Comparison of ENCODE assay signal across 21 cellular contexts in the genomic region with DNA sequence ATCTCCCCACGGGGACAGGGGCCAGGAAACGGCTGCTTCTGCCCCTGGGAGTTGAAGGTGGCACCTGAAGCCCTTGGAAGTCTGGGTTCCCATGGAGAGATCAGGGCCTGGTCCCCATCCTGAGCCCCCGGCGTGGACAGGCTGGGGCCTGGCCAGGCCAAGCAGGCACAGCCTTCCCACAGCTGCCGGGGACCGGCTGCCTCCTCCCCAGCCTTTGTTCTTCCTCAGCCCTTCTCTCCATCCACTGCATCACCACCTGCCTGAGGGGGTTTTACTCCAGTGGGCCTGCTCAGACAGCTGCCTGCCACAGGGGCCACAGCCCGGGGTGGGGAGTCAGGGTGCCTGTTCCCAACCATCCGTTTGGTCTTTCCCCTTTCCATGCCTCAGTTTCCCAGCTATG.
A peak's percentile ranks its signal among the peaks of the same experiment; 100 is the strongest.
DNase-seq lines count a peak whose midpoint lies in the region; ATAC-seq and TF ChIP-seq lines count a peak whose summit lies in the region.
"Had no signal": no experiment of that assay in that cellular context is flagged by ENCODE, and none has a peak within 500 bp of the region (broad histone marks: within the 10 kb centered on the region; RNA-seq: fewer than 3 reads in every experiment).

No MANE protein-coding gene starts in this region.

- H3K27ac ChIP-seq in osteoblast (ENCODE audit: low read depth, low read length) (no peak overlapping the region), gastrocnemius medialis (peak overlapping the region in 3 of 4 donors; percentile 17 to 86 (median 40))
- H3K27ac ChIP-seq: BLaER1 had no signal

- in situ Hi-C loops in gastrocnemius medialis (cut with MboI; ENCODE audit: low sequenced_read_pairs in 4 of 4) = no loop called here

- no peaks in the 10 kb centered on the region for H3K36me3 ChIP-seq in osteoblast (ENCODE audit: insufficient read depth, low read length)
- H3K36me3 ChIP-seq in gastrocnemius medialis = no peaks in the 10 kb centered on the region
- H3K36me3 ChIP-seq: BE2C, BLaER1 had no signal

- H2AFZ ChIP-seq in osteoblast (ENCODE audit: low read length) = no peak overlapping the region

- no peaks in the 10 kb centered on the region for H3K4me1 ChIP-seq in osteoblast (ENCODE audit: insufficient read depth, low read length)
- peaks cover 33 to 47% of the 10 kb centered on the region in 2 donors for H3K4me1 ChIP-seq in gastrocnemius medialis
- H3K4me1 ChIP-seq: BE2C had no signal

- H3K4me3 ChIP-seq in osteoblast (ENCODE audit: insufficient read depth, low read length) (no peak overlapping the region), gastrocnemius medialis (no peak overlapping the region)
- H3K4me3 ChIP-seq: BLaER1, GM12878 had no signal

- TF ChIP-seq CTCF in osteoblast (IDR thresholded peaks at IDR 0.05; ENCODE audit: extremely low read depth, low read depth, low read length) = no peak
- no peak for TF ChIP-seq CTCF in gastrocnemius medialis (IDR thresholded peaks at IDR 0.05 in 4 of 5, conservative IDR thresholded peaks at IDR 0.05 in 1 of 5)

- no peaks in the 10 kb centered on the region for H3K27me3 ChIP-seq in osteoblast (ENCODE audit: insufficient read depth, low read length)
- no peaks in the 10 kb centered on the region for H3K27me3 ChIP-seq in gastrocnemius medialis
- H3K27me3 ChIP-seq: BE2C, BLaER1 had no signal

- no peak for TF ChIP-seq POLR2A in gastrocnemius medialis (IDR thresholded peaks at IDR 0.05)

- ATAC-seq in gastrocnemius medialis = no peak
- ATAC-seq: CD8-positive, alpha-beta T cell; GM12878 had no signal

- intact Hi-C loops in gastrocnemius medialis (cut with DNase I; ENCODE audit: low total_unique reads) = loop anchor here (2.0 kb wide), 1 partner anchor 63 kb away; no protein-coding TSS in a partner anchor

- peak; percentile 20 for DNase-seq in COLO668 (lab: John Stamatoyannopoulos, UW; ENCODE audit: unreplicated experiment)
- peak; percentile 69 for DNase-seq in osteoblast (ENCODE audit: insufficient read length, low spot score, missing footprints)
- DNase-seq in gastrocnemius medialis = no peak
- no peak for DNase-seq in CD1c-positive myeloid dendritic cell (ENCODE audit: extremely low spot score)
- DNase-seq in stimulated activated CD4-positive, alpha-beta T cell treated with anti-CD3 and anti-CD28 coated beads, Interleukin-1b, Interleukin-23, amount 100 ng/mL, for 48 hours = no peak
- DNase-seq: 8988T; ACHN; BE2C; C1 segment of cervical spinal cord; CD4-positive, alpha-beta T cell; CD8-positive, alpha-beta T cell; COR-L47; DMS 273 treated with DMSO at 0.1 percent for 48 hours; DMS153; DMS53; DMS79; DND-41; EL; GDM1 had no signal

- no peaks in the 10 kb centered on the region for H4K20me1 ChIP-seq in osteoblast (ENCODE audit: insufficient read depth, low read length)
- H4K20me1 ChIP-seq: BLaER1 had no signal

- H3K79me2 ChIP-seq in osteoblast (ENCODE audit: insufficient read depth, low read length) = no peaks in the 10 kb centered on the region

- H3K9me3 ChIP-seq in osteoblast (ENCODE audit: low read depth, low read length) (no peaks in the 10 kb centered on the region), gastrocnemius medialis (no peaks in the 10 kb centered on the region)
- H3K9me3 ChIP-seq: BE2C had no signal

- H3K4me2 ChIP-seq in osteoblast (ENCODE audit: insufficient read depth, low read length) = no peak overlapping the region
- H3K4me2 ChIP-seq: BLaER1 had no signal

Comparison
In these comparisons a context has a peak if more than half of its experiments do, and no peak if none do; other contexts are left out.
1. DNase-seq: peak in COLO668 (single experiment) and osteoblast (single experiment); none in gastrocnemius medialis (0 of 2), CD1c-positive myeloid dendritic cell (single experiment) and stimulated activated CD4-positive, alpha-beta T cell treated with anti-CD3 and anti-CD28 coated beads, Interleukin-1b, Interleukin-23, amount 100 ng/mL, for 48 hours (single experiment).